Comparison of ENCODE assay signal across 9 cellular contexts in genomic region chr7:12458520-12459131, GRCh38. TPM values are rescaled to one million over a fixed set of nuclear protein-coding genes. Genes with fewer than 3 reads are reported as not detected.
DNase-seq lines count a peak whose midpoint lies in the region; ATAC-seq, FAIRE-seq and TF ChIP-seq lines count a peak whose summit lies in the region.
"Had no signal": no experiment of that assay in that cellular context is flagged by ENCODE, and none has a peak within 500 bp of the region (broad histone marks: within the 10 kb centered on the region; RNA-seq: fewer than 3 reads in every experiment).

No MANE protein-coding gene starts in this region.

- peak; percentile 67 for ATAC-seq in CD4-positive, alpha-beta T cell (ENCODE audit: poor library complexity)
- peak; percentile 99 for ATAC-seq in GM18870 (IDR thresholded peaks at IDR 0.05; ENCODE audit: unreplicated experiment)
- peak; percentile 84 for ATAC-seq in HG02970 (IDR thresholded peaks at IDR 0.05; ENCODE audit: low FRiP score, unreplicated experiment)
- peak; percentile 78 for ATAC-seq in stimulated activated effector memory CD8-positive, alpha-beta T cell treated with anti-CD3 and anti-CD28 coated beads, Interleukin-12 subunit alpha, Interleukin-12 subunit beta, amount 100 ng/mL, for 72 hours
- ATAC-seq: T-cell had no signal

- peaks cover 20% of the 10 kb centered on the region for H3K27me3 Mint-ChIP-seq in CD4-positive, alpha-beta T cell
- H3K27me3 Mint-ChIP-seq in glutamatergic neuron (ENCODE audit: unreplicated experiment): no peaks in the 10 kb centered on the region

- no peaks in the 10 kb centered on the region for H3K9me3 ChIP-seq in CD4-positive, alpha-beta T cell (ENCODE audit: control insufficient read depth, low read length)
- no peaks in the 10 kb centered on the region for H3K9me3 ChIP-seq in suprapubic skin

- H3K4me1 Mint-ChIP-seq in CD4-positive, alpha-beta T cell (ENCODE audit: low read depth): no peaks in the 10 kb centered on the region
- H3K4me1 Mint-ChIP-seq in glutamatergic neuron (ENCODE audit: low read depth, unreplicated experiment): peaks cover 1% of the 10 kb centered on the region
- H3K4me1 Mint-ChIP-seq in stimulated activated effector memory CD8-positive, alpha-beta T cell treated with anti-CD3 and anti-CD28 coated beads, Interleukin-12 subunit alpha, Interleukin-12 subunit beta, amount 100 ng/mL, for 72 hours: no peaks in the 10 kb centered on the region
- H3K4me1 Mint-ChIP-seq: T-cell had no signal

- no peak overlapping the region for H3K4me3 Mint-ChIP-seq in CD4-positive, alpha-beta T cell
- no peak overlapping the region for H3K4me3 Mint-ChIP-seq in glutamatergic neuron (ENCODE audit: unreplicated experiment)
- no peak overlapping the region for H3K4me3 Mint-ChIP-seq in stimulated activated effector memory CD8-positive, alpha-beta T cell treated with anti-CD3 and anti-CD28 coated beads, Interleukin-12 subunit alpha, Interleukin-12 subunit beta, amount 100 ng/mL, for 72 hours
- H3K4me3 Mint-ChIP-seq: T-cell had no signal

- no peak overlapping the region for H3K27ac ChIP-seq in CD4-positive, alpha-beta T cell (ENCODE audit: low read depth, low read length)
- H3K27ac ChIP-seq in suprapubic skin: no peak overlapping the region

- H3K27me3 ChIP-seq in CD4-positive, alpha-beta T cell (ENCODE audit: control insufficient read depth, insufficient read depth, low read length): no peaks in the 10 kb centered on the region
- H3K27me3 ChIP-seq in suprapubic skin: no peaks in the 10 kb centered on the region

- H3K36me3 ChIP-seq in suprapubic skin: no peaks in the 10 kb centered on the region

- TF ChIP-seq EP300 in suprapubic skin (IDR thresholded peaks at IDR 0.05): no peak

- no peaks in the 10 kb centered on the region for H3K9me3 Mint-ChIP-seq in CD4-positive, alpha-beta T cell
- H3K9me3 Mint-ChIP-seq in glutamatergic neuron (ENCODE audit: unreplicated experiment): no peaks in the 10 kb centered on the region
- no peaks in the 10 kb centered on the region for H3K9me3 Mint-ChIP-seq in stimulated activated effector memory CD8-positive, alpha-beta T cell treated with anti-CD3 and anti-CD28 coated beads, Interleukin-12 subunit alpha, Interleukin-12 subunit beta, amount 100 ng/mL, for 72 hours
- H3K9me3 Mint-ChIP-seq: T-cell had no signal

- peak; percentile 62 for TF ChIP-seq CTCF in CD4-positive, alpha-beta T cell (IDR thresholded peaks at IDR 0.05)
- peak; percentile 85 for TF ChIP-seq CTCF in glutamatergic neuron (IDR thresholded peaks at IDR 0.05; ENCODE audit: partially characterized antibody, unreplicated experiment)
- peak in 1 of 2 donors; percentile 47 for TF ChIP-seq CTCF in suprapubic skin (IDR thresholded peaks at IDR 0.05)

- H3K4me3 ChIP-seq in suprapubic skin: no peak overlapping the region

- 46% methylated on average over 4 of the region's 4 CpGs for WGBS in suprapubic skin

- H3K4me1 ChIP-seq in suprapubic skin: no peaks in the 10 kb centered on the region

- no peak for TF ChIP-seq POLR2A in suprapubic skin (IDR thresholded peaks at IDR 0.05)

- DNase-seq in CD4-positive, alpha-beta T cell: no peak
- peak; percentile 60 for DNase-seq in NCI-H1436 (lab: John Stamatoyannopoulos, UW)
- DNase-seq in glutamatergic neuron: no peak
- DNase-seq in stimulated activated effector memory CD8-positive, alpha-beta T cell treated with anti-CD3 and anti-CD28 coated beads, Interleukin-12 subunit alpha, Interleukin-12 subunit beta, amount 100 ng/mL, for 72 hours (ENCODE audit: low spot score in 2 of 2): no peak
- no peak for DNase-seq in suprapubic skin (ENCODE audit: low spot score in 2 of 2)

- CTCF ChIA-PET in CD4-positive, alpha-beta T cell (lab: Charles Lee): interaction anchor here (0.6 to 1.8 kb wide), 4 partner anchors 30 to 408 kb away, joined by 3 to 6 read pairs (median 4); no protein-coding TSS in a partner anchor

- no peaks in the 10 kb centered on the region for H3K36me3 Mint-ChIP-seq in CD4-positive, alpha-beta T cell (ENCODE audit: low read depth)
- no peaks in the 10 kb centered on the region for H3K36me3 Mint-ChIP-seq in glutamatergic neuron (ENCODE audit: unreplicated experiment)
- H3K36me3 Mint-ChIP-seq in stimulated activated effector memory CD8-positive, alpha-beta T cell treated with anti-CD3 and anti-CD28 coated beads, Interleukin-12 subunit alpha, Interleukin-12 subunit beta, amount 100 ng/mL, for 72 hours: no peaks in the 10 kb centered on the region
- H3K36me3 Mint-ChIP-seq: T-cell had no signal

- no peak overlapping the region for H3K27ac Mint-ChIP-seq in CD4-positive, alpha-beta T cell
- no peak overlapping the region for H3K27ac Mint-ChIP-seq in glutamatergic neuron (ENCODE audit: unreplicated experiment)
- no peak overlapping the region for H3K27ac Mint-ChIP-seq in stimulated activated effector memory CD8-positive, alpha-beta T cell treated with anti-CD3 and anti-CD28 coated beads, Interleukin-12 subunit alpha, Interleukin-12 subunit beta, amount 100 ng/mL, for 72 hours
- H3K27ac Mint-ChIP-seq: T-cell had no signal

- FAIRE-seq in TTC549 (lab: Jason Lieb, UNC): peak; percentile 87

- POLR2A ChIA-PET in CD4-positive, alpha-beta T cell (lab: Charles Lee): interaction anchor here (1.3 kb wide), 1 partner anchor 32 kb away, joined by 5 read pairs; no protein-coding TSS in a partner anchor

- intact Hi-C loops in CD4-positive, alpha-beta T cell (cut with DNase I, micrococcal nuclease): loop anchor here (1.0 to 5.0 kb wide), 2 partner anchors 32 to 34 kb away; no protein-coding TSS in a partner anchor

RNA-seq across cellular contexts. Expression of gene VWDE, which starts 55.0 kb away (rescaled TPM):
- 1 to 10 TPM; 1.5 TPM for total RNA-seq in CD4-positive, alpha-beta T cell
- total RNA-seq in glutamatergic neuron (ENCODE audit: unreplicated experiment): 12.4 TPM
- total RNA-seq in suprapubic skin: 1 to 10 TPM in 1 of 4 donors, under 1 TPM in 2, not detected in 1; 0.26 to 2.6 (median 0.51) TPM
